Comparison of ENCODE assay signal across 8 cellular contexts in the genomic region with DNA sequence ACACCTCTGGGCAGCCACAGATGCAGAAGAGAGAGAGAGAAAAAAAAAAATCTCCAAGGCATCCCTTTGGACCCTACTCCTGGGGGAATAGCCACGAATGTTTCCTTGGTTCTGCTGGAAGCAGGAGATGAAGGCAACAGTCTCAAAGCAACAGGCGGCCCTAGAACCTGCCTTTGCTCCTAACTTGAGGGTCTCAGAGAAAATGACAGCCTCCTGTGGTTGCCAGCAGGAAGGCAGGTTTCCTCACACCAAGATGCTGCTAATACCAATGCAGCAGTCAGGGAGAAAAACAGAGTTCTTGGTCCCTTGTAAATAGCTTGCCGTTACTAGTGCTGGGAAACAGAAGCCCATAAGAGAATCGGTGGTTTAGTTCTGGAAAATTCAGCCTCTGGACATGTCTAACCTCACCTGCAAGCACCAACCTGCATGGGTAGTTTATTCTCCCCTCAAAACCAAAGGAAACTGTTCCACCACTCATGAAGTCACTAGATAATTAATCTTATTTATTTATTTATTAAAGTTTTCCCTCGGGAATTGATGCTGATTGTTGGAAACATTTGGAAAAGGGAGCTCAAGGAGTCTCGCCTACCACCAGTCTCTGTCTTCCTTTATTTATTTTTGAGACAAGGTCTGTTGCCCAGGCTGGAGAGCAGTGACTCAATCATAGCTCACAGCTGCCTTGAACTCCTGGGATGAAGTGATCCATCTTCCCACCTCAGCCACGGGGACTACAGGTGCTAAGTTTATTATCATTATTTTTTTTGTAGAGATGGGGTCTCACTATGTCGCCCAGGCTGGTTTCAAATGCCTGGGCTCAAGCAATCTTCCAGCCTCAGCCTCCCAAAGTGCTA. TPM values are rescaled to one million over a fixed set of nuclear protein-coding genes. Genes with fewer than 3 reads are reported as not detected.
DNase-seq lines count a peak whose midpoint lies in the region; ATAC-seq and TF ChIP-seq lines count a peak whose summit lies in the region.

No MANE protein-coding gene starts in this region.

- TF ChIP-seq CTCF in heart left ventricle (IDR thresholded peaks at IDR 0.05) (no peak), astrocyte of the cerebellum (IDR thresholded peaks at IDR 0.05; ENCODE audit: low read depth, low read length, missing control alignments) (peak; percentile 0)

- ATAC-seq in heart left ventricle: no peak
- ATAC-seq in left ventricle myocardium superior: no peak
- ATAC-seq in memory B cell (ENCODE audit: low read depth): no peak
- no peak for ATAC-seq in GM18861 (IDR thresholded peaks at IDR 0.05; ENCODE audit: unreplicated experiment)
- no peak for ATAC-seq in HG03097 (IDR thresholded peaks at IDR 0.05; ENCODE audit: low FRiP score, unreplicated experiment)

- in situ Hi-C loops in astrocyte of the cerebellum (cut with HindIII; ENCODE audit: low sequenced_read_pairs): no loop called here

- no peak for DNase-seq in heart left ventricle
- no peak for DNase-seq in left ventricle myocardium superior
- DNase-seq in astrocyte of the cerebellum (ENCODE audit: low read depth): no peak
- DNase-seq in memory B cell (ENCODE audit: low spot score in 2 of 2): no peak
- no peak for DNase-seq in NCI-H748 (lab: John Stamatoyannopoulos, UW; ENCODE audit: unreplicated experiment)

- H3K4me1 Mint-ChIP-seq in memory B cell: no peaks in the 10 kb centered on the region

- no peaks in the 10 kb centered on the region for H3K27me3 ChIP-seq in heart left ventricle

- no peaks in the 10 kb centered on the region for H3K9me3 Mint-ChIP-seq in memory B cell

- peak overlapping the region in 8 of 12 donors; percentile 65 to 90 (median 82) for H3K27ac ChIP-seq in heart left ventricle
- H3K27ac ChIP-seq in urinary bladder (ENCODE audit: low read depth): no peak overlapping the region

- no peak overlapping the region for H3K27ac Mint-ChIP-seq in memory B cell

- H3K27me3 Mint-ChIP-seq in memory B cell: peaks cover 13% of the 10 kb centered on the region

- whole genome bisulfite sequencing in heart left ventricle, 4 donors: 48 to 58% (median 53%) methylated on average over 8 of the region's 8 CpGs
- 41% methylated on average over 8 of the region's 8 CpGs for WGBS in urinary bladder

- H3K36me3 ChIP-seq in heart left ventricle (no peaks in the 10 kb centered on the region), urinary bladder (ENCODE audit: insufficient read depth) (no peaks in the 10 kb centered on the region)

- intact Hi-C loops in heart left ventricle (cut with DNase I) (loop anchor here in 4 of 10 donors (10.0 kb wide), 2 partner anchors 52 to 62 kb away; no protein-coding TSS in a partner anchor), left ventricle myocardium superior (cut with micrococcal nuclease) (no loop called here)

- peaks cover 0 to 49% (median 17%) of the 10 kb centered on the region in 12 donors for H3K4me1 ChIP-seq in heart left ventricle
- no peaks in the 10 kb centered on the region for H3K4me1 ChIP-seq in urinary bladder (ENCODE audit: insufficient read depth)

- no peak for TF ChIP-seq POLR2A in heart left ventricle (IDR thresholded peaks at IDR 0.05)

- H3K4me3 ChIP-seq in heart left ventricle (peak overlapping the region in 10 of 12 donors; percentile 50 to 84 (median 72)), astrocyte of the cerebellum (ENCODE audit: low read depth, low read length) (peak overlapping the region; percentile 41), urinary bladder (ENCODE audit: low read depth, low read length) (peak overlapping the region; percentile 40)

- H3K4me3 Mint-ChIP-seq in memory B cell: peak overlapping the region; percentile 51

- no peaks in the 10 kb centered on the region for H3K36me3 Mint-ChIP-seq in memory B cell

- no peaks in the 10 kb centered on the region for H3K9me3 ChIP-seq in heart left ventricle

RNA-seq across cellular contexts. Expression of gene FRMD4B, which starts 0.9 kb away (rescaled TPM):
- total RNA-seq in heart left ventricle: 10 to 100 TPM in 7 of 9 donors, 1 to 10 TPM in 2; 7.2 to 42.8 (median 11.4) TPM
- polyA plus RNA-seq in heart left ventricle: 1 to 10 TPM; 3.4 to 4.5 TPM
- total RNA-seq in left ventricle myocardium superior: 14.0 TPM
- 39.1 TPM for total RNA-seq in urinary bladder
- polyA plus RNA-seq in urinary bladder: 5.9 TPM
